ENCODE assay signal across 8 cellular contexts in the genomic region with DNA sequence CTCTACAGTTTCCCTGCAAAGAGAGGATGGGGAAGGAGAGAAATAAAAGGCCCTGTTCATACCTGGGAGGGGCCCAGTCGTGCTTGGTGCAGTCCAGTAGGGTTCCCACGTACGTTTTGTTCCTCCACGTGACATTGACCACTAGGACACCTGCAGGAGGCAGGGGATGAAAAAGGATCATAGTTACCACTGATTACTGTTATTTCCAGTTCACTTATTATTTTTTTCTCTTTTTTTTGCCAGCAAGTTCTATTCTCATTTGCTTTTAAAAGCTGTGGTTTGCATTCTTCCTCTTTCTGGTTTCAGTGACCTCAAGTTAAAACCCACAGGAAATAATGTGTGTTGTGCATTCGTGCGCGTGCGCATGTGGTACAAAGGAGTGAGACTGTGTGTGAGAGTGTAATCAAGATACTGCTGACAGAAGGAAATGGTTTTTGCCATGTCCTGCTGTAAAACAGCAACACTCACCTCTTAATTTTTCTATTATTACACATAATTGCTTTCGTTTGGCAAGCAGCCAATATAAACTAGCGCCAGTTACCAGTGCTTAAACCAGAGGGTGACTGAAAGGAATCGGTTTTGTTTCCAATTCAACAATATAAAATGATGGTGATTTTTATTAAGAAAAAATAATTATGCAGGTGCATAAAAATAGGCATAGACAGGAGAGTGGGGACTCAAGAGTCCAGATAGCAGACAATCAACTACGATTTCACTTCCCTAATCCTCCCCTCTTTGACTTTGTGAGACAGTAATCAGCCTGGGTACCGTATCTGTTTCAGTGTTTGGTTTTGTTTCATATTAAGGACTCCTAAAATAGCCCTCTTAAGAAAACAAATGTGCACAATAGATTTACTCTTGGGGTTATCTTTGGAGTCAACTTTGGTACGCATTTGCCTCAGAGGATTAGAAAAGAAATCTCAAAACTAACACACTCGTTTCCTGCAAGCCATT.
DNase-seq lines count a peak whose midpoint lies in the region; ATAC-seq and TF ChIP-seq lines count a peak whose summit lies in the region.

No MANE protein-coding gene starts in this region.

- peak; percentile 84 for DNase-seq in AG04449 (ENCODE audit: low read depth, low spot score)
- DNase-seq in NCI-H345 treated with DMSO at 0.1 percent for 48 hours (lab: John Stamatoyannopoulos, UW; ENCODE audit: unreplicated experiment) = peak; percentile 58
- DNase-seq in activated CD4-positive, alpha-beta T cell treated with anti-CD3 and anti-CD28 coated beads, Interleukin-2, amount 10 ng/mL, durations not matched to agents 24 days and 14 days = peak; percentile 92
- DNase-seq in dermis microvascular lymphatic vessel endothelial cell (ENCODE audit: low read depth in 2 of 2) = peak; percentile 96 to 98
- peak; percentile 49 to 55 for DNase-seq in stimulated activated CD8-positive, alpha-beta memory T cell treated with anti-CD3 and anti-CD28 coated beads, Interleukin-7, amount 100 ng/mL, for 48 hours (ENCODE audit: extremely low read depth in 1 of 2, low read depth in 1 of 2)

- H3K9me3 Mint-ChIP-seq in activated CD4-positive, alpha-beta T cell treated with anti-CD3 and anti-CD28 coated beads, Interleukin-2, amount 10 ng/mL, durations not matched to agents 24 days and 14 days = peaks cover 9% of the 10 kb centered on the region

- peaks cover 43% of the 10 kb centered on the region for H3K4me1 ChIP-seq in mesodermal cell (ENCODE audit: control insufficient read depth, insufficient read depth, low read length, poor library complexity, severe bottlenecking)

- intact Hi-C loops in activated CD4-positive, alpha-beta T cell treated with anti-CD3 and anti-CD28 coated beads, Interleukin-2, amount 10 ng/mL, durations not matched to agents 24 days and 14 days (cut with micrococcal nuclease) = loop anchor here (2.0 kb wide), 1 partner anchor 65 kb away; no protein-coding TSS in a partner anchor

- no peaks in the 10 kb centered on the region for H3K9me3 ChIP-seq in mesodermal cell (ENCODE audit: control insufficient read depth, low read length)

- WGBS in mesodermal cell (ENCODE audit: insufficient coverage in 2 of 2), 2 experiments = 68 to 87% methylated on average over 2 to 8 of the region's 15 CpGs

- CTCF ChIA-PET in AG04449 (lab: Yijun Ruan, JAX) = no interaction called here

- H3K27me3 Mint-ChIP-seq in activated CD4-positive, alpha-beta T cell treated with anti-CD3 and anti-CD28 coated beads, Interleukin-2, amount 10 ng/mL, durations not matched to agents 24 days and 14 days = peaks cover 37% of the 10 kb centered on the region

- H3K4me3 ChIP-seq in AG04449 (ENCODE audit: low read depth, low read length) = no peak overlapping the region
- H3K4me3 ChIP-seq in mesodermal cell (ENCODE audit: extremely low read depth, insufficient read depth, low read length, poor library complexity, severe bottlenecking) = no peak overlapping the region

- peaks cover 47% of the 10 kb centered on the region for H3K36me3 ChIP-seq in mesodermal cell (ENCODE audit: control insufficient read depth, insufficient read depth, low read length)

- H3K4me1 Mint-ChIP-seq in activated CD4-positive, alpha-beta T cell treated with anti-CD3 and anti-CD28 coated beads, Interleukin-2, amount 10 ng/mL, durations not matched to agents 24 days and 14 days = peaks cover 19% of the 10 kb centered on the region

- peak overlapping the region; percentile 48 for H3K4me3 Mint-ChIP-seq in activated CD4-positive, alpha-beta T cell treated with anti-CD3 and anti-CD28 coated beads, Interleukin-2, amount 10 ng/mL, durations not matched to agents 24 days and 14 days

- H3K27ac ChIP-seq in mesodermal cell (ENCODE audit: low read depth, low read length, severe bottlenecking) = peak overlapping the region; percentile 18

- POLR2A ChIA-PET in AG04449 (lab: Yijun Ruan, JAX) = no interaction called here

- TF ChIP-seq CTCF in AG04449 (IDR thresholded peaks at IDR 0.05; ENCODE audit: insufficient read depth, low read length, missing control alignments) = no peak

- H3K36me3 Mint-ChIP-seq in activated CD4-positive, alpha-beta T cell treated with anti-CD3 and anti-CD28 coated beads, Interleukin-2, amount 10 ng/mL, durations not matched to agents 24 days and 14 days (ENCODE audit: low read depth) = peaks cover 2% of the 10 kb centered on the region

- peak; percentile 81 for ATAC-seq in GM19023 (IDR thresholded peaks at IDR 0.05; ENCODE audit: unreplicated experiment)
- peak; percentile 80 for ATAC-seq in HG03139 (IDR thresholded peaks at IDR 0.05; ENCODE audit: unreplicated experiment)

- H3K27ac Mint-ChIP-seq in activated CD4-positive, alpha-beta T cell treated with anti-CD3 and anti-CD28 coated beads, Interleukin-2, amount 10 ng/mL, durations not matched to agents 24 days and 14 days = peak overlapping the region; percentile 82
